In the genomic region with DNA sequence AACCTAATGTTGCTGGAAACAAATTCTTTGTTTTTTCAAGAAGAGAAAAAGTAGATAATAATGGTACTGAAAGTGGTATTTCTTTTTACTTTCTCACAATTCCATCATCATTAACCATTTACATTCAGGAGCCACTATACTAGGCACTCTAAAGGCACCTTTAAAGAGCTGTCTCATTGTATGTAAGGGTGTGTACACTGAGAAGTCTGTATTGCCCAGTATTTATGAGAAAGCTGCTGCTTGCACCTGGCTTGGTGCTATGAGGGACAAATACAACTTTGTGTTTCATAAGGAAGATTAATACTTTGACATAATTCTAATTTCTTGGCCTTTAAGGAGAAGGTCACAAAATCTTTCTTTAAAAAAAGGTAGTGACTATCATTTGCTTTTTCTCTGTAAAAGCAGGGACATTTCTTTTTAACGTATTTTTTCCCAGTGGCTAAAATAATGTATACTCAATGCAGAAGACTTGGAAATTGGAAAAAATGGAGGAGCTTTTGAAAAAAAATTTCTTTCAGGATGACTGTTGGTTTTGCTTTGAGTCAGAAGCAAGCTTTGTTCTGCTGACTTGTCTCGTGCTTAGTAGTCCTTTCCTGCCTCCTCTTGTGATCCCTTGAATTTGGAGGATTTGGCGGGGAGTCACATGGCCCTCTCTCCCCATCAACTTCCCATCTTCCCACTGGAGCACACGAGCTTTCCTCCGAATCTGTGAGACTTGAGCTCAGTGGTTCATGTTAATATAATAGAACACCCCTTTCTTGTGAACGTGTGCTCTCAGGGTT, we compare ENCODE assay signal across 14 cellular contexts. TPM values are rescaled to one million over a fixed set of nuclear protein-coding genes. Genes with fewer than 3 reads are reported as not detected.
A peak's percentile ranks its signal among the peaks of the same experiment; 100 is the strongest.
DNase-seq lines count a peak whose midpoint lies in the region; ATAC-seq lines count a peak whose summit lies in the region.
"Had no signal": no experiment of that assay in that cellular context is flagged by ENCODE, and none has a peak within 500 bp of the region (broad histone marks: within the 10 kb centered on the region; RNA-seq: fewer than 3 reads in every experiment).

No MANE protein-coding gene starts in this region.

- no peaks in the 10 kb centered on the region for H3K27me3 Mint-ChIP-seq in T-cell
- no peaks in the 10 kb centered on the region for H3K27me3 Mint-ChIP-seq in stimulated activated naive CD8-positive, alpha-beta T cell treated with anti-CD3 and anti-CD28 coated beads, Interleukin-15, amount 100 ng/mL, for 72 hours
- H3K27me3 Mint-ChIP-seq: brain had no signal

- no peak overlapping the region for H3K4me3 ChIP-seq in HAP-1
- H3K4me3 ChIP-seq: mucosa of descending colon had no signal

- DNase-seq in activated naive CD4-positive, alpha-beta T cell treated with anti-CD3 and anti-CD28 coated beads, Interleukin-2, amount 50 U/mL, for 72 hours (ENCODE audit: low spot score in 2 of 2), result no peak
- DNase-seq in activated naive CD4-positive, alpha-beta T cell (lab: John Stamatoyannopoulos, UW), result no peak
- no peak for DNase-seq in T-cell
- no peak for DNase-seq in stimulated activated naive CD8-positive, alpha-beta T cell treated with anti-CD3 and anti-CD28 coated beads, Interleukin-15, amount 100 ng/mL, for 72 hours
- DNase-seq in cerebellar nuclear complex (lab: John Stamatoyannopoulos, UW), result no peak
- no peak for DNase-seq in HAP-1 (ENCODE audit: low spot score in 2 of 2)
- no peak for DNase-seq in NCI-H510A treated with DMSO at 0.1 percent for 48 hours (lab: John Stamatoyannopoulos, UW)
- DNase-seq: BE2C; IMR-90; mucosa of descending colon; NCI-H526 treated with DMSO at 0.1 percent for 48 hours; stimulated activated CD4-positive, alpha-beta T cell treated with anti-CD3 and anti-CD28 coated beads, Interleukin-1b, Interleukin-23, amount 100 ng/mL, for 48 hours had no signal

- 0 out of 2 replicates have a peak, but pooled peaks cover 5% of the 10 kb centered on the region for H3K36me3 ChIP-seq in HAP-1 (replicated peaks)
- H3K36me3 ChIP-seq: BE2C had no signal

- peaks cover 13% of the 10 kb centered on the region for H3K4me1 ChIP-seq in HAP-1
- H3K4me1 ChIP-seq: BE2C had no signal

- H3K9me3 ChIP-seq in HAP-1, result no peaks in the 10 kb centered on the region
- H3K9me3 ChIP-seq: BE2C, mucosa of descending colon had no signal

- no peaks in the 10 kb centered on the region for H3K27me3 ChIP-seq in HAP-1 (ENCODE audit: low read depth)
- H3K27me3 ChIP-seq: BE2C had no signal

- peak overlapping the region in 2 of 3 donors; percentile 3 to 38 for H3K4me3 Mint-ChIP-seq in T-cell
- peak overlapping the region in 1 of 2 donors; percentile 21 for H3K4me3 Mint-ChIP-seq in stimulated activated naive CD8-positive, alpha-beta T cell treated with anti-CD3 and anti-CD28 coated beads, Interleukin-15, amount 100 ng/mL, for 72 hours
- H3K4me3 Mint-ChIP-seq: brain had no signal

- peak overlapping the region; percentile 20 to 27 for H3K27ac Mint-ChIP-seq in activated naive CD4-positive, alpha-beta T cell treated with anti-CD3 and anti-CD28 coated beads, Interleukin-2, amount 50 U/mL, for 72 hours
- peak overlapping the region; percentile 69 to 86 for H3K27ac Mint-ChIP-seq in T-cell
- H3K27ac Mint-ChIP-seq in stimulated activated naive CD8-positive, alpha-beta T cell treated with anti-CD3 and anti-CD28 coated beads, Interleukin-15, amount 100 ng/mL, for 72 hours, result peak overlapping the region in 1 of 2 donors; percentile 56
- H3K27ac Mint-ChIP-seq: brain had no signal

- CTCF ChIA-PET in T-cell (lab: Charles Lee), result interaction anchor here (1.2 to 1.7 kb wide), 3 partner anchors 9 to 49 kb away, joined by 3 to 8 read pairs (median 4); no protein-coding TSS in a partner anchor

- in situ Hi-C loops in HAP-1 (cut with MboI; ENCODE audit: low sequenced_read_pairs), result no loop called here

- H3K36me3 Mint-ChIP-seq in activated naive CD4-positive, alpha-beta T cell treated with anti-CD3 and anti-CD28 coated beads, Interleukin-2, amount 50 U/mL, for 72 hours, result peaks cover 9 to 19% of the 10 kb centered on the region in 2 donors
- peaks cover 34% of the 10 kb centered on the region for H3K36me3 Mint-ChIP-seq in T-cell

- H3K9me3 Mint-ChIP-seq in activated naive CD4-positive, alpha-beta T cell treated with anti-CD3 and anti-CD28 coated beads, Interleukin-2, amount 50 U/mL, for 72 hours, result no peaks in the 10 kb centered on the region
- no peaks in the 10 kb centered on the region for H3K9me3 Mint-ChIP-seq in T-cell
- no peaks in the 10 kb centered on the region for H3K9me3 Mint-ChIP-seq in stimulated activated naive CD8-positive, alpha-beta T cell treated with anti-CD3 and anti-CD28 coated beads, Interleukin-15, amount 100 ng/mL, for 72 hours
- H3K9me3 Mint-ChIP-seq: brain had no signal

- POLR2A ChIA-PET in T-cell (lab: Charles Lee), result interaction anchor here (0.5 to 0.7 kb wide), 5 partner anchors 9 to 53 kb away, joined by 3 to 10 read pairs (median 4); no protein-coding TSS in a partner anchor

- peak; percentile 66 for ATAC-seq in activated naive CD4-positive, alpha-beta T cell treated with anti-CD3 and anti-CD28 coated beads, Interleukin-2, amount 50 U/mL, for 72 hours
- peak; percentile 61 for ATAC-seq in HG02759 (IDR thresholded peaks at IDR 0.05; ENCODE audit: unreplicated experiment)
- ATAC-seq in T-cell (replicated peaks in 1 of 4), result no peak
- ATAC-seq in stimulated activated naive CD8-positive, alpha-beta T cell treated with anti-CD3 and anti-CD28 coated beads, Interleukin-15, amount 100 ng/mL, for 72 hours, result peak; percentile 46
- ATAC-seq: mucosa of descending colon had no signal

- peaks cover 91 to 95% (median 95%) of the 10 kb centered on the region in 3 donors for H3K4me1 Mint-ChIP-seq in T-cell
- peaks cover 89% of the 10 kb centered on the region for H3K4me1 Mint-ChIP-seq in stimulated activated naive CD8-positive, alpha-beta T cell treated with anti-CD3 and anti-CD28 coated beads, Interleukin-15, amount 100 ng/mL, for 72 hours

RNA-seq across cellular contexts. Expression of gene RASSF3, which starts 50.1 kb away (rescaled TPM):
- total RNA-seq in activated naive CD4-positive, alpha-beta T cell treated with anti-CD3 and anti-CD28 coated beads, Interleukin-2, amount 50 U/mL, for 72 hours, result 10 to 100 TPM; 23.4 to 36.0 TPM
- 100 to 1,000 TPM; 113 to 167 (median 149) TPM for total RNA-seq in T-cell

Comparison
In these comparisons a context has a peak if more than half of its experiments do, and no peak if none do; other contexts are left out.
1. ATAC-seq: peak in activated naive CD4-positive, alpha-beta T cell treated with anti-CD3 and anti-CD28 coated beads, Interleukin-2, amount 50 U/mL, for 72 hours (2 of 2), HG02759 (single experiment) and stimulated activated naive CD8-positive, alpha-beta T cell treated with anti-CD3 and anti-CD28 coated beads, Interleukin-15, amount 100 ng/mL, for 72 hours (single experiment); none in T-cell (0 of 4).